ENCODE assay signal across 8 cellular contexts in genomic region chr3:19934098-19934566, GRCh38. TPM values are rescaled to one million over a fixed set of nuclear protein-coding genes. Genes with fewer than 3 reads are reported as not detected.
A peak's percentile ranks its signal among the peaks of the same experiment; 100 is the strongest.
DNase-seq lines count a peak whose midpoint lies in the region; ATAC-seq, FAIRE-seq and TF ChIP-seq lines count a peak whose summit lies in the region.

Gene EFHB (minus strand): TSS chr3:19934217. CDS start chr3:19934018, 199 bp downstream.

- no peak for ATAC-seq in HG02884 (IDR thresholded peaks at IDR 0.05; ENCODE audit: unreplicated experiment)

- DNase-seq in NCI-H2107 treated with DMSO at 0.1 percent for 48 hours (lab: John Stamatoyannopoulos, UW; ENCODE audit: unreplicated experiment) (peak; percentile 9), NCI-H2107 (lab: John Stamatoyannopoulos, UW) (no peak), NCI-H345 treated with DMSO at 0.1 percent for 48 hours (lab: John Stamatoyannopoulos, UW; ENCODE audit: unreplicated experiment) (peak; percentile 43), colonic mucosa (peak; percentile 72), HTR-8/SVneo (ENCODE audit: insufficient read length, low spot score) (no peak), GF-D8 (lab: John Stamatoyannopoulos, UW) (no peak)

- H3K79me2 ChIP-seq in parathyroid adenoma, result no peaks in the 10 kb centered on the region

- intact Hi-C loops in colonic mucosa (cut with DNase I), result no loop called here

- H3K9ac ChIP-seq in colonic mucosa (ENCODE audit: low read depth in 2 of 2, low read length in 2 of 2) (no peak within 1 kb of the TSS), parathyroid adenoma (no peak within 1 kb of the TSS)

- FAIRE-seq in HTR-8/SVneo (lab: Jason Lieb, UNC), result no peak

- H3K4me2 ChIP-seq in parathyroid adenoma (ENCODE audit: low read length), result no peak within 1 kb of the TSS

- H3K36me3 ChIP-seq in colonic mucosa (no peaks in the 10 kb centered on the region), parathyroid adenoma (ENCODE audit: control insufficient read depth, insufficient read depth, low read length) (no peaks in the 10 kb centered on the region)

- peak within 1 kb of the TSS; percentile 30 for H2AFZ ChIP-seq in parathyroid adenoma

- TF ChIP-seq CTCF in colonic mucosa (IDR thresholded peaks at IDR 0.05) (no peak), parathyroid adenoma (IDR thresholded peaks at IDR 0.05) (no peak)

- H3K27me3 ChIP-seq in colonic mucosa (no peaks in the 10 kb centered on the region), parathyroid adenoma (ENCODE audit: control insufficient read depth, insufficient read depth, low read length) (no peaks in the 10 kb centered on the region)

- H3K4me1 ChIP-seq in colonic mucosa (no peaks in the 10 kb centered on the region), parathyroid adenoma (no peaks in the 10 kb centered on the region)

- H3K27ac ChIP-seq in colonic mucosa, result no peak within 1 kb of the TSS
- H3K27ac ChIP-seq in parathyroid adenoma, result no peak within 1 kb of the TSS

- no peak within 1 kb of the TSS for H3K4me3 ChIP-seq in colonic mucosa
- no peak within 1 kb of the TSS for H3K4me3 ChIP-seq in parathyroid adenoma (ENCODE audit: low read depth, low read length)

- no peaks in the 10 kb centered on the region for H3K9me3 ChIP-seq in colonic mucosa
- H3K9me3 ChIP-seq in parathyroid adenoma (ENCODE audit: control insufficient read depth, low read length), result no peaks in the 10 kb centered on the region

RNA-seq across cellular contexts. Expression of gene EFHB, which starts in this region (rescaled TPM):
- total RNA-seq in colonic mucosa, result 1 to 10 TPM in 1 of 2 donors, not detected in 1; 1.7 TPM

Comparison
In these comparisons a context has a peak if more than half of its experiments do, and no peak if none do; other contexts are left out.
1. DNase-seq: peak in NCI-H2107 treated with DMSO at 0.1 percent for 48 hours (single experiment), NCI-H345 treated with DMSO at 0.1 percent for 48 hours (single experiment) and colonic mucosa (single experiment); none in NCI-H2107 (single experiment), HTR-8/SVneo (single experiment) and GF-D8 (single experiment).